22 cellular contexts compared by ENCODE assay signal in genomic region chr2:193885419-193885818, GRCh38.
DNase-seq lines count a peak whose midpoint lies in the region; ATAC-seq, FAIRE-seq and TF ChIP-seq lines count a peak whose summit lies in the region.
"Had no signal": no experiment of that assay in that cellular context is flagged by ENCODE, and none has a peak within 500 bp of the region (broad histone marks: within the 10 kb centered on the region; RNA-seq: fewer than 3 reads in every experiment).

No MANE protein-coding gene starts in this region.

- RAD21 ChIA-PET in GM12878 (lab: Charles Lee; ENCODE audit: unreplicated experiment): interaction anchor here (0.6 kb wide), 1 partner anchor 260 kb away, joined by 3 read pairs; no protein-coding TSS in a partner anchor

- TF ChIP-seq EP300 in GM12878 (IDR thresholded peaks at IDR 0.05; ENCODE audit: borderline replicate concordance in 1 of 2, control insufficient read depth in 1 of 2, low read depth in 2 of 2, low read length in 2 of 2): no peak

- no peak for TF ChIP-seq RAD21 in GM12878 (IDR thresholded peaks at IDR 0.05; ENCODE audit: insufficient read depth, low read depth, low read length)

- H3K27me3 ChIP-seq in GM12878 (replicated peaks in 1 of 2; ENCODE audit: control insufficient read depth in 2 of 2, insufficient read depth in 2 of 2, low read length in 1 of 2): no peaks in the 10 kb centered on the region
- H3K27me3 ChIP-seq: BE2C had no signal

- intact Hi-C loops in GM12878 (cut with micrococcal nuclease; ENCODE audit: unreplicated experiment): no loop called here

- H3K36me3 ChIP-seq in GM12878 (ENCODE audit: control insufficient read depth in 2 of 2, insufficient read depth in 2 of 2, low read length in 1 of 2): no peaks in the 10 kb centered on the region
- H3K36me3 ChIP-seq: BE2C had no signal

- TF ChIP-seq CTCF in GM12878 (IDR thresholded peaks at IDR 0.05 in 2 of 3, conservative IDR thresholded peaks at IDR 0.05 in 1 of 3; ENCODE audit: control insufficient read depth in 2 of 3, extremely low read depth in 1 of 3, insufficient read depth in 1 of 3, low read depth in 3 of 3, low read length in 3 of 3): no peak

- H3K27ac ChIP-seq in GM12878 (ENCODE audit: control insufficient read depth, insufficient read depth): no peak overlapping the region
- H3K27ac ChIP-seq: HL-60, PC-9, RWPE1 had no signal

- H3K27ac Mint-ChIP-seq in stimulated activated memory B cell treated with anti-CD40 and anti-IgM and Interleukin-4, amounts not matched to agents 10 μg/mL and 1 μg/mL and 100 μg/mL, for 72 hours: no peak overlapping the region
- H3K27ac Mint-ChIP-seq: H9 had no signal

- CTCF ChIA-PET in GM12878 (lab: Yijun Ruan, JAX): interaction anchor here (0.9 kb wide), 1 partner anchor 15 kb away, joined by 3 read pairs; no protein-coding TSS in a partner anchor

- H2AFZ ChIP-seq in GM12878 (ENCODE audit: control insufficient read depth, low read depth, low read length): no peak overlapping the region

- SMC1A ChIA-PET in GM12878 (lab: Charles Lee; ENCODE audit: uncharacterized antibody, unreplicated experiment): interaction anchor here (0.6 kb wide), 1 partner anchor 16 kb away, joined by 3 read pairs; no protein-coding TSS in a partner anchor

- POLR2A ChIA-PET in GM12878 (lab: Charles Lee): no interaction called here

- WGBS in GM12878 (ENCODE audit: insufficient coverage, insufficient replicate concordance, low lambda C conversion rate, missing lambda C conversion rate): 85% methylated on average over 1 of the region's 1 CpG

- no peak overlapping the region for H3K9ac ChIP-seq in GM12878 (ENCODE audit: control insufficient read depth, insufficient read depth, low read length)

- H3K9me3 Mint-ChIP-seq in stimulated activated memory B cell treated with anti-CD40 and anti-IgM and Interleukin-4, amounts not matched to agents 10 μg/mL and 1 μg/mL and 100 μg/mL, for 72 hours: peaks cover 9% of the 10 kb centered on the region

- peak; percentile 14 for DNase-seq in NCI-H2107 treated with DMSO at 0.1 percent for 48 hours (lab: John Stamatoyannopoulos, UW; ENCODE audit: unreplicated experiment)
- DNase-seq in NCI-H2107 (lab: John Stamatoyannopoulos, UW): no peak
- no peak for DNase-seq in GM12878 (ENCODE audit: low read depth, low spot score)
- no peak for DNase-seq in activated CD4-positive, alpha-beta T cell treated with anti-CD3 and anti-CD28 coated beads, Interleukin-2, amount 50 U/mL, for 4 hours
- no peak for DNase-seq in central memory CD4-positive, alpha-beta T cell
- DNase-seq: BE2C; CD4-positive, CD25-positive, alpha-beta regulatory T cell; COR-L47; DMS153; H9; IMR-90; NCI-H1417; NCI-H187; NCI-H510A treated with DMSO at 0.1 percent for 48 hours; NCI-H82; PC-9; SIG-M5 had no signal

- FAIRE-seq in GM12878 (lab: Jason Lieb, UNC): no peak

- BruUV-seq in GM12878 (replicated peaks; lab: Mats Ljungman, UMichigan): no TSS peak

- H3K9me3 ChIP-seq in GM12878 (replicated peaks; ENCODE audit: control insufficient read depth, insufficient read depth, low read length): no peaks in the 10 kb centered on the region
- H3K9me3 ChIP-seq: BE2C had no signal

- peak; percentile 34 for ATAC-seq in HG03442 (IDR thresholded peaks at IDR 0.05; ENCODE audit: unreplicated experiment)
- peak; percentile 66 for ATAC-seq in GM12878
- ATAC-seq in stimulated activated memory B cell treated with anti-CD40 and anti-IgM and Interleukin-4, amounts not matched to agents 10 μg/mL and 1 μg/mL and 100 μg/mL, for 72 hours: peak; percentile 47
- ATAC-seq: SK-N-SH treated with all-trans-retinoic acid at 6 μM for 48 hours had no signal

- H3K36me3 Mint-ChIP-seq in stimulated activated memory B cell treated with anti-CD40 and anti-IgM and Interleukin-4, amounts not matched to agents 10 μg/mL and 1 μg/mL and 100 μg/mL, for 72 hours: no peaks in the 10 kb centered on the region
- H3K36me3 Mint-ChIP-seq: CD4-positive, CD25-positive, alpha-beta regulatory T cell had no signal

- H3K4me1 ChIP-seq in GM12878 (ENCODE audit: control insufficient read depth, insufficient read depth, low read length): no peaks in the 10 kb centered on the region
- H3K4me1 ChIP-seq: BE2C had no signal

- H3K4me3 ChIP-seq in GM12878: no peak overlapping the region
- H3K4me3 ChIP-seq: PC-9 had no signal

- no peak overlapping the region for H3K4me3 Mint-ChIP-seq in stimulated activated memory B cell treated with anti-CD40 and anti-IgM and Interleukin-4, amounts not matched to agents 10 μg/mL and 1 μg/mL and 100 μg/mL, for 72 hours
- H3K4me3 Mint-ChIP-seq: CD4-positive, CD25-positive, alpha-beta regulatory T cell; H9 had no signal

- H3K4me2 ChIP-seq in GM12878 (ENCODE audit: control insufficient read depth, insufficient read depth): no peak overlapping the region
- H3K4me2 ChIP-seq: PC-9 had no signal

- no peaks in the 10 kb centered on the region for H3K4me1 Mint-ChIP-seq in stimulated activated memory B cell treated with anti-CD40 and anti-IgM and Interleukin-4, amounts not matched to agents 10 μg/mL and 1 μg/mL and 100 μg/mL, for 72 hours
- H3K4me1 Mint-ChIP-seq: H9 had no signal

- H3K79me2 ChIP-seq in GM12878 (ENCODE audit: control insufficient read depth, insufficient read depth, low read length): no peaks in the 10 kb centered on the region

- TF ChIP-seq POLR2A in GM12878 (IDR thresholded peaks at IDR 0.05; ENCODE audit: low read depth, low read length): no peak

- H3K27me3 Mint-ChIP-seq in stimulated activated memory B cell treated with anti-CD40 and anti-IgM and Interleukin-4, amounts not matched to agents 10 μg/mL and 1 μg/mL and 100 μg/mL, for 72 hours: no peaks in the 10 kb centered on the region
- H3K27me3 Mint-ChIP-seq: CD4-positive, CD25-positive, alpha-beta regulatory T cell had no signal

- in situ Hi-C loops in GM12878 (cut with MboI): no loop called here

- no peaks in the 10 kb centered on the region for H4K20me1 ChIP-seq in GM12878 (ENCODE audit: control insufficient read depth, insufficient read depth)

TF ChIP-seq in GM12878, 131 proteins besides CTCF, POLR2A, EP300 and RAD21:
- TF ChIP-seq ZSCAN29 (IDR thresholded peaks at IDR 0.05) (no peak), CUX1 (IDR thresholded peaks at IDR 0.05; ENCODE audit: insufficient replicate concordance, low read depth, low read length) (no peak), SMAD1 (IDR thresholded peaks at IDR 0.05; ENCODE audit: low read depth, partially characterized antibody) (no peak), ETV6 (conservative IDR thresholded peaks at IDR 0.05 in 1 of 2, IDR thresholded peaks at IDR 0.05 in 1 of 2; ENCODE audit: borderline replicate concordance in 1 of 2, low read depth in 1 of 2) (no peak)
